Comparison of ENCODE assay signal across 9 cellular contexts in the genomic region with DNA sequence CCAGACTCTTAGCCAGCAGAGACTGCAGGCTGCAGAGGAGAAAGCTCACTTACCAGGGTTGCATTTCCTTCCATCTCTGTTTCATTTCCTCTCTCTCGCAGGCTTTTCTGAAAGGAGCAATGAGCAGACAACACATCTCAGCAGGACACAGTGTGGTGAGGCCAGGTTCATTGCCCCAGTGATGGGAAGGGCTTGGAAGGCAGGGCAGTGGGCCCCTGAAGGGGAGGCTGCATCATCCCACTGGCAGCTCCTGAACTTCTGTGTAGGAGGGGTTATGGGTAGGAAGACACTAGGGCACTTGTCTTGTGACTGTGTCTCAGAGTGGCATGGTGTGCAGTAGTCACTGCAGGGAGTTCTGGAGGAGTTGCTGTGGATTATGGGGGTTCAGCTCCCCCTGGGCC.
DNase-seq lines count a peak whose midpoint lies in the region; ATAC-seq and TF ChIP-seq lines count a peak whose summit lies in the region.
"Had no signal": no experiment of that assay in that cellular context is flagged by ENCODE, and none has a peak within 500 bp of the region (broad histone marks: within the 10 kb centered on the region; RNA-seq: fewer than 3 reads in every experiment).

No MANE protein-coding gene starts in this region.

- intact Hi-C loops in left ventricle myocardium superior (cut with micrococcal nuclease): no loop called here

- H3K36me3 Mint-ChIP-seq in stimulated activated naive B cell treated with anti-CD40 and anti-IgM and Interleukin-4, amounts not matched to agents 10 μg/mL and 1 μg/mL and 100 μg/mL, for 72 hours: no peaks in the 10 kb centered on the region

- H3K4me1 Mint-ChIP-seq in stimulated activated naive B cell treated with anti-CD40 and anti-IgM and Interleukin-4, amounts not matched to agents 10 μg/mL and 1 μg/mL and 100 μg/mL, for 72 hours: peaks cover 17 to 27% of the 10 kb centered on the region in 2 donors

- no peak for TF ChIP-seq POLR2A in NB4 (IDR thresholded peaks at IDR 0.05; ENCODE audit: extremely low read depth, insufficient read length)

- H3K9me3 Mint-ChIP-seq in stimulated activated naive B cell treated with anti-CD40 and anti-IgM and Interleukin-4, amounts not matched to agents 10 μg/mL and 1 μg/mL and 100 μg/mL, for 72 hours: no peaks in the 10 kb centered on the region

- no peaks in the 10 kb centered on the region for H3K4me1 ChIP-seq in right atrium auricular region

- H3K27me3 Mint-ChIP-seq in stimulated activated naive B cell treated with anti-CD40 and anti-IgM and Interleukin-4, amounts not matched to agents 10 μg/mL and 1 μg/mL and 100 μg/mL, for 72 hours: peaks cover 4 to 12% of the 10 kb centered on the region in 2 donors

- H3K4me3 Mint-ChIP-seq in stimulated activated naive B cell treated with anti-CD40 and anti-IgM and Interleukin-4, amounts not matched to agents 10 μg/mL and 1 μg/mL and 100 μg/mL, for 72 hours: peak overlapping the region in 1 of 2 donors; percentile 26

- H3K27ac ChIP-seq in right atrium auricular region: no peak overlapping the region

- TF ChIP-seq CTCF in right atrium auricular region (IDR thresholded peaks at IDR 0.05) (no peak), NB4 (IDR thresholded peaks at IDR 0.05; ENCODE audit: low read depth, low read length) (no peak)

- no peaks in the 10 kb centered on the region for H3K27me3 ChIP-seq in right atrium auricular region

- H3K9me3 ChIP-seq in right atrium auricular region: no peaks in the 10 kb centered on the region

- H3K27ac Mint-ChIP-seq in stimulated activated naive B cell treated with anti-CD40 and anti-IgM and Interleukin-4, amounts not matched to agents 10 μg/mL and 1 μg/mL and 100 μg/mL, for 72 hours: no peak overlapping the region

- DNase-seq in left ventricle myocardium superior (no peak), right atrium auricular region (ENCODE audit: low spot score) (no peak), NB4 (ENCODE audit: low read depth) (peak; percentile 64), HPDE6-E6E7 (ENCODE audit: extremely low spot score) (no peak), NCI-H1417 treated with DMSO at 0.1 percent for 48 hours (lab: John Stamatoyannopoulos, UW) (no peak), NCI-H187 treated with DMSO at 0.1 percent for 48 hours (lab: John Stamatoyannopoulos, UW) (no peak)
- DNase-seq in stimulated activated naive B cell treated with anti-CD40 and anti-IgM and Interleukin-4, amounts not matched to agents 10 μg/mL and 1 μg/mL and 100 μg/mL, for 72 hours: peak; percentile 15
- DNase-seq: NCI-H2227 treated with DMSO at 0.1 percent for 48 hours had no signal

- no peaks in the 10 kb centered on the region for H3K36me3 ChIP-seq in right atrium auricular region

- ATAC-seq in left ventricle myocardium superior: peak; percentile 41
- ATAC-seq in HG02840 (IDR thresholded peaks at IDR 0.05; ENCODE audit: low FRiP score, unreplicated experiment): peak; percentile 71
- peak; percentile 94 to 96 for ATAC-seq in stimulated activated naive B cell treated with anti-CD40 and anti-IgM and Interleukin-4, amounts not matched to agents 10 μg/mL and 1 μg/mL and 100 μg/mL, for 72 hours (replicated peaks)

- H3K4me3 ChIP-seq in right atrium auricular region (no peak overlapping the region), NB4 (ENCODE audit: low read depth, low read length) (no peak overlapping the region)

Comparison
In these comparisons a context has a peak if more than half of its experiments do, and no peak if none do; other contexts are left out.
1. ATAC-seq: peak in every context shown above with its lines; median percentile 95 in stimulated activated naive B cell treated with anti-CD40 and anti-IgM and Interleukin-4, amounts not matched to agents 10 μg/mL and 1 μg/mL and 100 μg/mL, for 72 hours; 71 in HG02840; 41 in left ventricle myocardium superior.
2. DNase-seq: peak in NB4 (single experiment) and stimulated activated naive B cell treated with anti-CD40 and anti-IgM and Interleukin-4, amounts not matched to agents 10 μg/mL and 1 μg/mL and 100 μg/mL, for 72 hours (single experiment); none in left ventricle myocardium superior (single experiment), right atrium auricular region (single experiment), HPDE6-E6E7 (single experiment), NCI-H1417 treated with DMSO at 0.1 percent for 48 hours (single experiment) and NCI-H187 treated with DMSO at 0.1 percent for 48 hours (single experiment).